In genomic region chr4:8378101-8378724, GRCh38 we compare ENCODE assay signal across 23 cellular contexts.
"Had no signal": no experiment of that assay in that cellular context is flagged by ENCODE, and none has a peak within 500 bp of the region (broad histone marks: within the 10 kb centered on the region; RNA-seq: fewer than 3 reads in every experiment).

No MANE protein-coding gene starts in this region.

- H3K27me3 Mint-ChIP-seq: naive thymus-derived CD4-positive, alpha-beta T cell; stimulated activated memory B cell treated with anti-CD40 and anti-IgM and Interleukin-4, amounts not matched to agents 10 μg/mL and 1 μg/mL and 100 μg/mL, for 72 hours; stimulated activated naive CD8-positive, alpha-beta T cell treated with anti-CD3 and anti-CD28 coated beads, Interleukin-15, Interleukin-2, amounts not matched to agents 100 ng/mL and 50 ng/mL, for 24 hours had no signal

- H3K27me3 ChIP-seq: dorsolateral prefrontal cortex, pancreas, right lobe of liver, spleen, tibial artery, upper lobe of left lung, uterus had no signal

- H3K27ac ChIP-seq: dorsolateral prefrontal cortex, pancreas, prostate gland, right lobe of liver, spleen, tibial artery, upper lobe of left lung, uterus had no signal

- ATAC-seq: left lobe of liver; naive thymus-derived CD4-positive, alpha-beta T cell; pancreas; right lobe of liver; stimulated activated memory B cell treated with anti-CD40 and anti-IgM and Interleukin-4, amounts not matched to agents 10 μg/mL and 1 μg/mL and 100 μg/mL, for 72 hours had no signal

- H3K36me3 ChIP-seq: right lobe of liver, uterus had no signal

- H3K27ac Mint-ChIP-seq: naive thymus-derived CD4-positive, alpha-beta T cell; stimulated activated memory B cell treated with anti-CD40 and anti-IgM and Interleukin-4, amounts not matched to agents 10 μg/mL and 1 μg/mL and 100 μg/mL, for 72 hours; stimulated activated naive CD8-positive, alpha-beta T cell treated with anti-CD3 and anti-CD28 coated beads, Interleukin-15, Interleukin-2, amounts not matched to agents 100 ng/mL and 50 ng/mL, for 24 hours had no signal

- H3K9me3 Mint-ChIP-seq: neural crest cell; stimulated activated memory B cell treated with anti-CD40 and anti-IgM and Interleukin-4, amounts not matched to agents 10 μg/mL and 1 μg/mL and 100 μg/mL, for 72 hours; stimulated activated naive CD8-positive, alpha-beta T cell treated with anti-CD3 and anti-CD28 coated beads, Interleukin-15, Interleukin-2, amounts not matched to agents 100 ng/mL and 50 ng/mL, for 24 hours had no signal

- H3K4me3 Mint-ChIP-seq: naive thymus-derived CD4-positive, alpha-beta T cell; neural crest cell; stimulated activated memory B cell treated with anti-CD40 and anti-IgM and Interleukin-4, amounts not matched to agents 10 μg/mL and 1 μg/mL and 100 μg/mL, for 72 hours; stimulated activated naive CD8-positive, alpha-beta T cell treated with anti-CD3 and anti-CD28 coated beads, Interleukin-15, Interleukin-2, amounts not matched to agents 100 ng/mL and 50 ng/mL, for 24 hours had no signal

- H3K4me1 ChIP-seq: pancreas, prostate gland, right lobe of liver, spleen, tibial artery, uterus had no signal

- H3K9me3 ChIP-seq: pancreas, prostate gland, right lobe of liver, spleen, tibial artery, upper lobe of left lung, uterus had no signal

- H3K4me1 Mint-ChIP-seq: naive thymus-derived CD4-positive, alpha-beta T cell; neural crest cell; stimulated activated memory B cell treated with anti-CD40 and anti-IgM and Interleukin-4, amounts not matched to agents 10 μg/mL and 1 μg/mL and 100 μg/mL, for 72 hours had no signal

- FAIRE-seq: pancreas had no signal

- DNase-seq: cortex of kidney; effector CD8-positive, alpha-beta T cell; foreskin melanocyte; head of caudate nucleus; hippocampal formation; kidney glomerular epithelial cell; mammary epithelial cell; naive thymus-derived CD4-positive, alpha-beta T cell; right lobe of liver; spleen; stimulated activated CD4-positive, alpha-beta T cell treated with anti-CD3 and anti-CD28 coated beads, Interleukin-15, amount 100 ng/mL, for 24 hours; stimulated activated CD4-positive, alpha-beta T cell treated with anti-CD3 and anti-CD28 coated beads, Interleukin-1b, Interleukin-23, amount 100 ng/mL, for 48 hours; stimulated activated CD4-positive, alpha-beta T cell treated with anti-CD3 and anti-CD28 coated beads, Interleukin-4, amount 100 ng/mL, for 24 hours; tibial artery; upper lobe of left lung; uterus had no signal

- H3K4me3 ChIP-seq: dorsolateral prefrontal cortex, pancreas, prostate gland, right lobe of liver, spleen, tibial artery, upper lobe of left lung, uterus had no signal
